ENCODE assay signal across 18 cellular contexts in genomic region chr19:10278935-10279334, GRCh38. TPM values are rescaled to one million over a fixed set of nuclear protein-coding genes. Genes with fewer than 3 reads are reported as not detected.
A peak's percentile ranks its signal among the peaks of the same experiment; 100 is the strongest.
DNase-seq lines count a peak whose midpoint lies in the region; ATAC-seq, FAIRE-seq and TF ChIP-seq lines count a peak whose summit lies in the region.
"Had no signal": no experiment of that assay in that cellular context is flagged by ENCODE, and none has a peak within 500 bp of the region (broad histone marks: within the 10 kb centered on the region; RNA-seq: fewer than 3 reads in every experiment).

No MANE protein-coding gene starts in this region.

- TF ChIP-seq POLR2A in GM12891 (IDR thresholded peaks at IDR 0.05; ENCODE audit: low read depth, low read length) (no peak; the same call in 1 of the 2 replicates), K562 (conservative IDR thresholded peaks at IDR 0.05) (no peak)

- no peaks in the 10 kb centered on the region for H3K9me3 ChIP-seq in CD8-positive, alpha-beta memory T cell (ENCODE audit: low read length)
- H3K9me3 ChIP-seq in K562 (replicated peaks; ENCODE audit: control insufficient read depth, insufficient read depth, low read depth, low read length) (no peaks in the 10 kb centered on the region), H9 (ENCODE audit: control insufficient read depth, low read depth, low read length) (no peaks in the 10 kb centered on the region)
- H3K9me3 ChIP-seq: SJSA1 had no signal

- WGBS in K562 (ENCODE audit: insufficient coverage, low coverage, missing lambda C conversion rate): 91% methylated on average over 1 of the region's 1 CpG
- WGBS in H9 (ENCODE audit: extremely low coverage, insufficient read length, low lambda C conversion rate): no CpG with 5 or more reads among the region's 1 CpG

- no peak overlapping the region for H3K14ac ChIP-seq in H9 (ENCODE audit: insufficient read depth, low read length)

- H4K20me1 ChIP-seq in K562 (replicated peaks; ENCODE audit: control insufficient read depth, insufficient read depth, low read length) (no peaks in the 10 kb centered on the region), H9 (ENCODE audit: control insufficient read depth, insufficient read depth, insufficient read length) (no peaks in the 10 kb centered on the region)

- intact Hi-C loops in K562 (cut with micrococcal nuclease): no loop called here
- intact Hi-C loops in natural killer cell (cut with micrococcal nuclease): no loop called here

- H2BK20ac ChIP-seq in H9 (ENCODE audit: low read depth, low read length, poor library complexity, severe bottlenecking): no peak overlapping the region

- in situ Hi-C loops in K562 (cut with MboI): no loop called here

- H3K9me1 ChIP-seq in K562 (ENCODE audit: control insufficient read depth, insufficient read depth, low read length): no peaks in the 10 kb centered on the region

- peaks cover 0 to 47% (median 4%) of the 10 kb centered on the region in 3 donors for H3K36me3 Mint-ChIP-seq in CD8-positive, alpha-beta memory T cell
- no peaks in the 10 kb centered on the region for H3K36me3 Mint-ChIP-seq in natural killer cell
- H3K36me3 Mint-ChIP-seq in H9 (ENCODE audit: insufficient read depth in 1 of 3, low read depth in 3 of 3): no peaks in the 10 kb centered on the region; a peak in 1 of 7 replicates

- no peak overlapping the region for H3T11ph ChIP-seq in H9 (ENCODE audit: low read length)

- no peak for TF ChIP-seq RAD21 in K562 (CRISPR knock-in tag; conservative IDR thresholded peaks at IDR 0.05 in 1 of 2, IDR thresholded peaks at IDR 0.05 in 1 of 2)

- H2BK120ac ChIP-seq in H9 (ENCODE audit: low read depth, low read length, poor library complexity, severe bottlenecking): no peak overlapping the region

- no peak overlapping the region for H2BK12ac ChIP-seq in H9 (ENCODE audit: insufficient read length, low read depth, low read length)

- TF ChIP-seq EP300 in K562 (IDR thresholded peaks at IDR 0.05; ENCODE audit: low read length): no peak

- no peaks in the 10 kb centered on the region for H3K9me3 Mint-ChIP-seq in CD8-positive, alpha-beta memory T cell
- H3K9me3 Mint-ChIP-seq in natural killer cell: no peaks in the 10 kb centered on the region
- no peaks in the 10 kb centered on the region for H3K9me3 Mint-ChIP-seq in H9

- H3K4ac ChIP-seq in H9 (ENCODE audit: low read depth, low read length): no peak overlapping the region

- no peaks in the 10 kb centered on the region for H3K79me1 ChIP-seq in H9 (ENCODE audit: insufficient read depth, low read depth, low read length, poor library complexity, severe bottlenecking)

- no peaks in the 10 kb centered on the region for H3K36me3 ChIP-seq in CD8-positive, alpha-beta memory T cell (ENCODE audit: insufficient read depth, low read length)
- peaks cover 82% of the 10 kb centered on the region; the same call in 2 of the 3 replicates for H3K36me3 ChIP-seq in K562 (ENCODE audit: control insufficient read depth, insufficient read depth, low read length)

- H3K4me3 ChIP-seq in CD8-positive, alpha-beta memory T cell (ENCODE audit: low read length): no peak overlapping the region
- H3K4me3 ChIP-seq in K562: no peak overlapping the region
- H3K4me3 ChIP-seq: SJSA1 had no signal

- H2AFZ ChIP-seq in K562 (ENCODE audit: low read depth, low read length) (no peak overlapping the region), H9 (ENCODE audit: low read length) (no peak overlapping the region)

- H3K27me3 ChIP-seq in CD8-positive, alpha-beta memory T cell (ENCODE audit: insufficient read depth, low read length, poor library complexity, severe bottlenecking): no peaks in the 10 kb centered on the region
- H3K27me3 ChIP-seq in K562 (ENCODE audit: control insufficient read depth in 2 of 2, insufficient read depth in 2 of 2, low read length in 2 of 2) (no peaks in the 10 kb centered on the region), H9 (ENCODE audit: insufficient read depth, low read length) (no peaks in the 10 kb centered on the region)
- H3K27me3 ChIP-seq: SJSA1 had no signal

- no peaks in the 10 kb centered on the region for H3K4me1 ChIP-seq in CD8-positive, alpha-beta memory T cell (ENCODE audit: insufficient read depth, low read length)
- H3K4me1 ChIP-seq in K562 (replicated peaks in 1 of 2; ENCODE audit: control insufficient read depth in 2 of 2, insufficient read depth in 2 of 2, low read length in 2 of 2) (peaks cover 10 to 11% of the 10 kb centered on the region in 2 experiments; a peak in 4 of 5 replicates), H9 (ENCODE audit: insufficient read depth, low read length) (no peaks in the 10 kb centered on the region)
- H3K4me1 ChIP-seq: SJSA1 had no signal

- FAIRE-seq in GM12891 (lab: Jason Lieb, UNC) (no peak), K562 (lab: Jason Lieb, UNC) (no peak)
- FAIRE-seq: GM19239 had no signal

- no peak overlapping the region for H3K9ac ChIP-seq in K562 (ENCODE audit: insufficient read depth in 1 of 2, low read depth in 2 of 2, low read length in 2 of 2)
- H3K9ac ChIP-seq in H9 (ENCODE audit: extremely low read depth, insufficient read length, low read length): no peak overlapping the region

- H2BK5ac ChIP-seq in H9 (ENCODE audit: insufficient read length, low read length): no peak overlapping the region

- H4K5ac ChIP-seq in H9 (ENCODE audit: insufficient read length, low read depth, low read length): no peak overlapping the region

- no peak for DNase-seq in CD8-positive, alpha-beta memory T cell
- DNase-seq in GM12891 (ENCODE audit: insufficient read length, low spot score) (no peak), K562 (ENCODE audit: extremely low read depth in 1 of 4, low spot score in 3 of 4) (no peak), natural killer cell (no peak), H9 (no peak), NCI-H187 (lab: John Stamatoyannopoulos, UW) (no peak)
- DNase-seq: EL, H7, IMR-90, NCI-H1417 treated with DMSO at 0.1 percent for 48 hours, NCI-H2029, NCI-H2171 treated with DMSO at 0.1 percent for 48 hours, NCI-H446 treated with DMSO at 0.1 percent for 48 hours, NCI-H748 treated with DMSO at 0.1 percent for 48 hours had no signal

- H3K27ac ChIP-seq in CD8-positive, alpha-beta memory T cell (ENCODE audit: low read depth, low read length): no peak overlapping the region
- no peak overlapping the region for H3K27ac ChIP-seq in K562 (ENCODE audit: extremely low read depth, low read depth, low read length)
- no peak overlapping the region for H3K27ac ChIP-seq in H9 (ENCODE audit: insufficient read length, low read depth, low read length)
- H3K27ac ChIP-seq: SJSA1 had no signal

- no peak overlapping the region for H3K56ac ChIP-seq in H9 (ENCODE audit: insufficient read length, low read depth, low read length)

- no peak overlapping the region for H4K91ac ChIP-seq in H9 (ENCODE audit: insufficient read length, low read depth, low read length)

- H4K8ac ChIP-seq in H9 (replicated peaks; ENCODE audit: insufficient read length, low read depth, low read length): no peak overlapping the region

- H3K27ac Mint-ChIP-seq in CD8-positive, alpha-beta memory T cell: peak overlapping the region in 5 of 8 donors; percentile 11 to 87 (median 73)
- H3K27ac Mint-ChIP-seq in natural killer cell (peak overlapping the region; percentile 75 to 84), H9 (no peak overlapping the region)

- H3K23me2 ChIP-seq in H9 (ENCODE audit: insufficient read length, low read depth, low read length, poor library complexity, severe bottlenecking): no peaks in the 10 kb centered on the region

- TF ChIP-seq CTCF in K562 (IDR thresholded peaks at IDR 0.05 in 2 of 3, conservative IDR thresholded peaks at IDR 0.05 in 1 of 3; ENCODE audit: insufficient read depth in 2 of 3, low read depth in 1 of 3, low read length in 3 of 3): no peak
- TF ChIP-seq CTCF in natural killer cell (IDR thresholded peaks at IDR 0.05): no peak
- no peak for TF ChIP-seq CTCF in H9 (conservative IDR thresholded peaks at IDR 0.05)

- H2BK15ac ChIP-seq in H9 (ENCODE audit: low read depth, low read length): no peak overlapping the region

- BruUV-seq in K562 (replicated peaks; lab: Mats Ljungman, UMichigan): no TSS peak

- CTCF ChIA-PET in CD8-positive, alpha-beta memory T cell (lab: Charles Lee): interaction anchor here (1.5 to 3.4 kb wide), 3 partner anchors 9 to 109 kb away, joined by 3 to 27 read pairs (median 17); partner anchors contain the start of gene ICAM1
- CTCF ChIA-PET in K562 (lab: Yijun Ruan, JAX; ENCODE audit: low intra/inter-chr PET ratio): no interaction called here

- H2AK5ac ChIP-seq in H9 (ENCODE audit: insufficient read length, low read length): no peak overlapping the region

- ATAC-seq in K562 (no peak), natural killer cell (no peak), GM21825 (IDR thresholded peaks at IDR 0.05; ENCODE audit: unreplicated experiment) (no peak)

- H3K4me2 ChIP-seq in K562 (ENCODE audit: insufficient read depth, low read length): no peak overlapping the region
- H3K4me2 ChIP-seq in H9 (ENCODE audit: insufficient read depth, insufficient read length, low read length): no peak overlapping the region

- H3K23ac ChIP-seq in H9 (ENCODE audit: insufficient read length, low read depth, low read length): no peak overlapping the region

- H3K79me2 ChIP-seq in K562 (ENCODE audit: control insufficient read depth, insufficient read depth, low read length) (peaks cover 8% of the 10 kb centered on the region; the same call in 2 of the 3 replicates), H9 (ENCODE audit: insufficient read depth, low read length) (no peaks in the 10 kb centered on the region)

- peak overlapping the region in 3 of 7 donors; percentile 18 to 61 (median 52) for H3K4me3 Mint-ChIP-seq in CD8-positive, alpha-beta memory T cell
- H3K4me3 Mint-ChIP-seq in natural killer cell: peak overlapping the region; percentile 25
- H3K4me3 Mint-ChIP-seq in H9: no peak overlapping the region

- peaks cover 23 to 37% (median 27%) of the 10 kb centered on the region in 3 donors for H3K4me1 Mint-ChIP-seq in CD8-positive, alpha-beta memory T cell
- H3K4me1 Mint-ChIP-seq in natural killer cell (peaks cover 24 to 25% of the 10 kb centered on the region in 2 donors), H9 (peaks cover 0 to 10% of the 10 kb centered on the region in 2 experiments; a peak in 2 of 4 replicates)

- peaks cover 0 to 1% of the 10 kb centered on the region in 2 donors for H3K27me3 Mint-ChIP-seq in CD8-positive, alpha-beta memory T cell
- H3K27me3 Mint-ChIP-seq in natural killer cell (ENCODE audit: low read depth in 2 of 2) (no peaks in the 10 kb centered on the region), H9 (ENCODE audit: low read depth) (peaks cover 9% of the 10 kb centered on the region)

- H3K18ac ChIP-seq in H9 (ENCODE audit: insufficient read length, low read depth, low read length): no peak overlapping the region

- POLR2A ChIA-PET in CD8-positive, alpha-beta memory T cell (lab: Charles Lee): no interaction called here
- POLR2A ChIA-PET in K562 (lab: Yijun Ruan, JAX): interaction anchor here (0.6 to 0.9 kb wide), 3 partner anchors 8 to 252 kb away, joined by 3 to 5 read pairs (median 3); partner anchors contain the start of genes ICAM1 and ICAM5

RNA-seq across cellular contexts. Expression of gene ICAM4, which starts 7.8 kb away (rescaled TPM):
- under 1 TPM; 0.15 to 0.33 TPM for total RNA-seq in CD8-positive, alpha-beta memory T cell
- 0.95 TPM for polyA plus RNA-seq in CD8-positive, alpha-beta memory T cell
- polyA plus RNA-seq in GM12891 (2012; ENCODE audit: low read depth, missing spikeins): 0.77 TPM
- 14.7 and 49.5 TPM in 2 replicates for total RNA-seq in K562 (2011; cell fraction: chromatin; rRNA removed; ENCODE audit: low replicate concordance)
- total RNA-seq in K562 (2011; cell fraction: nucleolus; rRNA removed): 93.9 and 101 TPM in 2 replicates
- 52.0 and 56.5 TPM in 2 replicates for total RNA-seq in K562 (2011; cell fraction: nucleoplasm; rRNA removed)
- total RNA-seq in K562 (2014; rRNA removed): 86.1 and 93.8 TPM in 2 replicates
- total RNA-seq in K562 (2014; rRNA removed; fragmentation: Illumina TruSeq; extraction: Trizol): 18.9 and 20.3 TPM in 2 replicates
- total RNA-seq in K562 (2015; rRNA removed; fragmentation: Illumina TruSeq; extraction: Trizol): 42.0 and 43.4 TPM in 2 replicates
- total RNA-seq in K562 (2021): 62.6 and 65.5 TPM in 2 replicates
- polyA plus RNA-seq in K562 (2011; rRNA removed): 29.5 and 34.4 TPM in 2 replicates
- polyA plus RNA-seq in K562 (2011; cell fraction: cytosol; rRNA removed): 49.4 and 120 TPM in 2 replicates
- 11.2 and 16.0 TPM in 2 replicates for polyA plus RNA-seq in K562 (2011; cell fraction: nucleus; rRNA removed)
- 69.5 and 104 TPM in 2 replicates for polyA plus RNA-seq in K562 (2012)
- polyA plus RNA-seq in K562 (2014; fragmentation: Illumina TruSeq; extraction: Trizol): 21.0 and 45.3 TPM in 2 replicates
- polyA plus RNA-seq in K562 (2014; fragmentation: Nextera tagmentation; extraction: Ambion mirVana): 10 to 100 TPM; 14.1 to 29.6 TPM
- polyA plus RNA-seq in K562 (2014; rRNA removed): 83.8 and 96.6 TPM in 2 replicates
- 5.9 and 9.1 TPM in 2 replicates for polyA minus RNA-seq in K562 (2011; rRNA and poly(A)+ RNA removed)
- polyA minus RNA-seq in K562 (2011; cell fraction: cytosol; rRNA and poly(A)+ RNA removed): 18.7 and 19.2 TPM in 2 replicates
- polyA minus RNA-seq in K562 (2011; cell fraction: nucleus; rRNA and poly(A)+ RNA removed): 13.2 and 16.6 TPM in 2 replicates
- total RNA-seq in natural killer cell: 1 to 10 TPM; 1.3 to 3.6 (median 3.0) TPM
- total RNA-seq in H9 (2021): 1.1 TPM in 2 replicates
- total RNA-seq: HT1080, SJSA1 had no signal

RNA-seq across cellular contexts. Expression of gene ICAM1, which starts 8.0 kb away (rescaled TPM):
- 10 to 100 TPM; 65.8 to 66.8 TPM for total RNA-seq in CD8-positive, alpha-beta memory T cell
- polyA plus RNA-seq in CD8-positive, alpha-beta memory T cell: 13.1 TPM
- polyA plus RNA-seq in GM12891 (2012; ENCODE audit: low read depth, missing spikeins): 55.2 TPM
- total RNA-seq in K562 (2011; cell fraction: chromatin; rRNA removed; ENCODE audit: low replicate concordance): 41.5 and 107 TPM in 2 replicates
- 83.4 and 99.6 TPM in 2 replicates for total RNA-seq in K562 (2011; cell fraction: nucleolus; rRNA removed)
- 76.3 and 76.6 TPM in 2 replicates for total RNA-seq in K562 (2011; cell fraction: nucleoplasm; rRNA removed)
- total RNA-seq in K562 (2014; rRNA removed) (17.4 and 26.0 TPM in 2 replicates), K562 (2014; rRNA removed; fragmentation: Illumina TruSeq; extraction: Trizol) (11.9 and 12.1 TPM in 2 replicates), K562 (2015; rRNA removed; fragmentation: Illumina TruSeq; extraction: Trizol) (23.6 and 24.1 TPM in 2 replicates), K562 (2021) (22.3 and 22.6 TPM in 2 replicates), natural killer cell (10 to 100 TPM; 33.1 to 73.7 (median 56.5) TPM), H9 (2021) (2.1 and 2.3 TPM in 2 replicates)
- polyA plus RNA-seq in K562 (2011; rRNA removed) (13.1 and 21.4 TPM in 2 replicates), K562 (2014; fragmentation: Illumina TruSeq; extraction: Trizol) (24.4 and 29.9 TPM in 2 replicates), K562 (2014; fragmentation: Nextera tagmentation; extraction: Ambion mirVana) (1 to 10 TPM; 2.3 to 2.4 TPM), K562 (2014; rRNA removed) (13.4 TPM in 2 replicates)
- 20.2 and 23.1 TPM in 2 replicates for polyA plus RNA-seq in K562 (2011; cell fraction: cytosol; rRNA removed)
- polyA plus RNA-seq in K562 (2011; cell fraction: nucleus; rRNA removed): 17.5 and 30.7 TPM in 2 replicates
- 22.4 and 63.2 TPM in 2 replicates for polyA plus RNA-seq in K562 (2012)
- polyA minus RNA-seq in K562 (2011; rRNA and poly(A)+ RNA removed): 19.6 and 21.5 TPM in 2 replicates
- polyA minus RNA-seq in K562 (2011; cell fraction: cytosol; rRNA and poly(A)+ RNA removed): 21.5 and 23.8 TPM in 2 replicates
- 13.8 and 17.4 TPM in 2 replicates for polyA minus RNA-seq in K562 (2011; cell fraction: nucleus; rRNA and poly(A)+ RNA removed)

RNA-seq across cellular contexts. Expression of gene ICAM5, which starts 10.8 kb away (rescaled TPM):
- total RNA-seq in CD8-positive, alpha-beta memory T cell: 1 to 10 TPM; 1.8 to 2.0 TPM
- polyA plus RNA-seq in CD8-positive, alpha-beta memory T cell: not detected
- polyA plus RNA-seq in GM12891 (2012; ENCODE audit: low read depth, missing spikeins): 2.1 TPM
- 152 and 610 TPM in 2 replicates for total RNA-seq in K562 (2011; cell fraction: chromatin; rRNA removed; ENCODE audit: low replicate concordance)
- total RNA-seq in K562 (2011; cell fraction: nucleolus; rRNA removed): 442 and 477 TPM in 2 replicates
- total RNA-seq in K562 (2011; cell fraction: nucleoplasm; rRNA removed): 261 and 266 TPM in 2 replicates
- total RNA-seq in K562 (2014; rRNA removed): 39.7 TPM in 2 replicates
- 1.7 and 3.7 TPM in 2 replicates for total RNA-seq in K562 (2014; rRNA removed; fragmentation: Illumina TruSeq; extraction: Trizol)
- total RNA-seq in K562 (2015; rRNA removed; fragmentation: Illumina TruSeq; extraction: Trizol): 13.7 and 16.6 TPM in 2 replicates
- total RNA-seq in K562 (2021): 69.7 and 89.5 TPM in 2 replicates
- polyA plus RNA-seq in K562 (2011; rRNA removed): 29.9 and 58.7 TPM in 2 replicates
- polyA plus RNA-seq in K562 (2011; cell fraction: cytosol; rRNA removed): 50.3 and 80.3 TPM in 2 replicates
- 748 and 1,281 TPM in 2 replicates for polyA plus RNA-seq in K562 (2011; cell fraction: nucleus; rRNA removed)
- 45.0 and 59.7 TPM in 2 replicates for polyA plus RNA-seq in K562 (2012)
- polyA plus RNA-seq in K562 (2014; fragmentation: Illumina TruSeq; extraction: Trizol): 12.1 and 29.4 TPM in 2 replicates
- polyA plus RNA-seq in K562 (2014; fragmentation: Nextera tagmentation; extraction: Ambion mirVana): under 1 TPM; 0.10 to 0.11 TPM
- polyA plus RNA-seq in K562 (2014; rRNA removed): 97.4 and 114 TPM in 2 replicates
- 4.9 and 6.5 TPM in 2 replicates for polyA minus RNA-seq in K562 (2011; rRNA and poly(A)+ RNA removed)
- 19.6 and 29.4 TPM in 2 replicates for polyA minus RNA-seq in K562 (2011; cell fraction: cytosol; rRNA and poly(A)+ RNA removed)
- polyA minus RNA-seq in K562 (2011; cell fraction: nucleus; rRNA and poly(A)+ RNA removed): 91.7 and 98.6 TPM in 2 replicates
- 1 to 10 TPM; 1.1 to 1.6 (median 1.5) TPM for total RNA-seq in natural killer cell
- total RNA-seq in H9 (2021): 1.4 and 1.6 TPM in 2 replicates

RNA-seq across cellular contexts. Expression of gene MRPL4, which starts 26.9 kb away (rescaled TPM):
- 100 to 1,000 TPM; 149 to 152 TPM for total RNA-seq in CD8-positive, alpha-beta memory T cell
- 42.8 TPM for polyA plus RNA-seq in CD8-positive, alpha-beta memory T cell
- polyA plus RNA-seq in GM12891 (2012; ENCODE audit: low read depth, missing spikeins): 102 TPM
- total RNA-seq in K562 (2011; cell fraction: chromatin; rRNA removed; ENCODE audit: low replicate concordance): 75.4 and 154 TPM in 2 replicates
- total RNA-seq in K562 (2011; cell fraction: nucleolus; rRNA removed): 118 and 119 TPM in 2 replicates
- total RNA-seq in K562 (2011; cell fraction: nucleoplasm; rRNA removed): 109 and 125 TPM in 2 replicates
- total RNA-seq in K562 (2014; rRNA removed) (239 and 297 TPM in 2 replicates), K562 (2014; rRNA removed; fragmentation: Illumina TruSeq; extraction: Trizol) (12.3 and 20.8 TPM in 2 replicates), K562 (2015; rRNA removed; fragmentation: Illumina TruSeq; extraction: Trizol) (64.9 and 69.9 TPM in 2 replicates), K562 (2021) (198 and 204 TPM in 2 replicates), natural killer cell (10 to 100 TPM; 34.5 to 41.6 (median 40.2) TPM), H9 (2021) (96.7 and 99.3 TPM in 2 replicates)
- polyA plus RNA-seq in K562 (2011; rRNA removed) (44.2 and 64.0 TPM in 2 replicates), K562 (2014; fragmentation: Illumina TruSeq; extraction: Trizol) (71.2 and 153 TPM in 2 replicates), K562 (2014; fragmentation: Nextera tagmentation; extraction: Ambion mirVana) (1 to 10 TPM; 1.4 to 5.0 TPM), K562 (2014; rRNA removed) (178 and 184 TPM in 2 replicates)
- 115 and 258 TPM in 2 replicates for polyA plus RNA-seq in K562 (2011; cell fraction: cytosol; rRNA removed)
- polyA plus RNA-seq in K562 (2011; cell fraction: nucleus; rRNA removed): 132 and 192 TPM in 2 replicates
- polyA plus RNA-seq in K562 (2012): 125 and 156 TPM in 2 replicates
- polyA minus RNA-seq in K562 (2011; rRNA and poly(A)+ RNA removed): 17.9 and 18.5 TPM in 2 replicates
- polyA minus RNA-seq in K562 (2011; cell fraction: cytosol; rRNA and poly(A)+ RNA removed): 40.0 and 52.5 TPM in 2 replicates
- 25.0 and 33.0 TPM in 2 replicates for polyA minus RNA-seq in K562 (2011; cell fraction: nucleus; rRNA and poly(A)+ RNA removed)

RNA-seq across cellular contexts. Expression of gene ZGLP1, which starts 30.7 kb away (rescaled TPM):
- total RNA-seq in CD8-positive, alpha-beta memory T cell: 1 to 10 TPM; 5.6 to 7.3 TPM
- 0.56 TPM for polyA plus RNA-seq in CD8-positive, alpha-beta memory T cell
- polyA plus RNA-seq in GM12891 (2012; ENCODE audit: low read depth, missing spikeins): 1.3 TPM
- total RNA-seq in K562 (2011; cell fraction: chromatin; rRNA removed; ENCODE audit: low replicate concordance): 4.3 and 14.7 TPM in 2 replicates
- total RNA-seq in K562 (2011; cell fraction: nucleolus; rRNA removed): 8.3 and 10.8 TPM in 2 replicates
- 5.3 and 6.4 TPM in 2 replicates for total RNA-seq in K562 (2011; cell fraction: nucleoplasm; rRNA removed)
- total RNA-seq in K562 (2014; rRNA removed) (2.7 and 3.0 TPM in 2 replicates), K562 (2014; rRNA removed; fragmentation: Illumina TruSeq; extraction: Trizol) (0.64 and 0.69 TPM in 2 replicates), K562 (2015; rRNA removed; fragmentation: Illumina TruSeq; extraction: Trizol) (2.7 and 2.9 TPM in 2 replicates), K562 (2021) (3.3 and 5.8 TPM in 2 replicates), natural killer cell (1 to 10 TPM; 1.4 to 2.2 (median 1.9) TPM), H9 (2021) (6.9 and 7.0 TPM in 2 replicates)
- polyA plus RNA-seq in K562 (2011; rRNA removed) (2.2 and 3.2 TPM in 2 replicates), K562 (2014; fragmentation: Illumina TruSeq; extraction: Trizol) (1.5 and 1.9 TPM in 2 replicates), K562 (2014; fragmentation: Nextera tagmentation; extraction: Ambion mirVana) (under 1 TPM; 0.24 to 0.56 TPM), K562 (2014; rRNA removed) (4.5 and 5.1 TPM in 2 replicates)
- 2.2 and 3.4 TPM in 2 replicates for polyA plus RNA-seq in K562 (2011; cell fraction: cytosol; rRNA removed)
- 9.0 and 17.2 TPM in 2 replicates for polyA plus RNA-seq in K562 (2011; cell fraction: nucleus; rRNA removed)
- 3.3 and 8.0 TPM in 2 replicates for polyA plus RNA-seq in K562 (2012)
- 0.18 and 0.39 TPM in 2 replicates for polyA minus RNA-seq in K562 (2011; rRNA and poly(A)+ RNA removed)
- polyA minus RNA-seq in K562 (2011; cell fraction: cytosol; rRNA and poly(A)+ RNA removed): 1.0 and 2.0 TPM in 2 replicates
- polyA minus RNA-seq in K562 (2011; cell fraction: nucleus; rRNA and poly(A)+ RNA removed): 1.1 and 1.3 TPM in 2 replicates

Comparison
In these comparisons a context has a peak if more than half of its experiments do, and no peak if none do; other contexts are left out.
1. H3K27ac Mint-ChIP-seq: peak in CD8-positive, alpha-beta memory T cell (5 of 8) and natural killer cell (2 of 2); none in H9 (0 of 3).